27 cellular contexts compared by ENCODE assay signal in the genomic region with DNA sequence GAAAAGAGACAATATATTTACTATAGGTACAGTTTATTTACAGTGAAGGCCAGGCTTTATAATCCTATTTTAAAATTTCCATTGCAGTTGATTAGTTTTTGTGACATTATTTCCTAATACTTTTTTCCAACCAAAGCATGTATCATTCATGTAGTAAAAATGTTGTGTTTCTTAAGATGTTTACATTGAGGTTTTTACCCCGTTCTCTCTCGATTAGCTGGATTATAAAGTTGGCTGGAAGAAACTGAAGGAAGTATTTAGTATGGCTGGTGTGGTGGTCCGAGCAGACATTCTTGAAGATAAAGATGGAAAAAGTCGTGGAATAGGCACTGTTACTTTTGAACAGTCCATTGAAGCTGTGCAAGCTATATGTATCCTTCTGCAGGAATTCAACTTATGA. TPM values are rescaled to one million over a fixed set of nuclear protein-coding genes. Genes with fewer than 3 reads are reported as not detected.
A peak's percentile ranks its signal among the peaks of the same experiment; 100 is the strongest.
DNase-seq lines count a peak whose midpoint lies in the region; ATAC-seq, FAIRE-seq and TF ChIP-seq lines count a peak whose summit lies in the region.
"Had no signal": no experiment of that assay in that cellular context is flagged by ENCODE, and none has a peak within 500 bp of the region (broad histone marks: within the 10 kb centered on the region; RNA-seq: fewer than 3 reads in every experiment).

No MANE protein-coding gene starts in this region.

- H3K4me3 ChIP-seq in SK-N-MC (no peak overlapping the region), H7 (ENCODE audit: insufficient read depth, low read depth, low read length) (no peak overlapping the region)

- FAIRE-seq in RCC 7860 (lab: Jason Lieb, UNC) = no peak
- FAIRE-seq: GM19239 had no signal

- H3K36me3 Mint-ChIP-seq in activated T-cell treated with anti-CD3 and anti-CD28 coated beads, Interleukin-2, amount 50 U/mL, for 24 hours (ENCODE audit: low read depth) = peaks cover 99% of the 10 kb centered on the region
- peaks cover 61% of the 10 kb centered on the region for H3K36me3 Mint-ChIP-seq in activated T-cell treated with anti-CD3 and anti-CD28 coated beads, Interleukin-2, amount 50 U/mL, for 4 hours (ENCODE audit: insufficient read depth)
- H3K36me3 Mint-ChIP-seq in endothelial cell (ENCODE audit: low read depth, unreplicated experiment) = peaks cover 62% of the 10 kb centered on the region

- no peak for ATAC-seq in activated T-cell treated with anti-CD3 and anti-CD28 coated beads, Interleukin-2, amount 50 U/mL, for 4 hours
- no peak for ATAC-seq in HG03025 (IDR thresholded peaks at IDR 0.05; ENCODE audit: low FRiP score, unreplicated experiment)

- H3K9me3 Mint-ChIP-seq in activated T-cell treated with anti-CD3 and anti-CD28 coated beads, Interleukin-2, amount 50 U/mL, for 24 hours = no peaks in the 10 kb centered on the region
- H3K9me3 Mint-ChIP-seq in activated T-cell treated with anti-CD3 and anti-CD28 coated beads, Interleukin-2, amount 50 U/mL, for 4 hours = no peaks in the 10 kb centered on the region
- H3K9me3 Mint-ChIP-seq in endothelial cell (ENCODE audit: unreplicated experiment) = no peaks in the 10 kb centered on the region
- H3K9me3 Mint-ChIP-seq: CD4-positive, alpha-beta memory T cell; IgD-negative memory B cell had no signal

- H3K36me3 ChIP-seq in SK-N-MC (ENCODE audit: insufficient read depth, low read length) = peaks cover 99% of the 10 kb centered on the region
- peaks cover 64% of the 10 kb centered on the region for H3K36me3 ChIP-seq in H7 (replicated peaks; ENCODE audit: control insufficient read depth, insufficient read depth, low read length)

- no peaks in the 10 kb centered on the region for H3K27me3 Mint-ChIP-seq in activated T-cell treated with anti-CD3 and anti-CD28 coated beads, Interleukin-2, amount 50 U/mL, for 24 hours
- H3K27me3 Mint-ChIP-seq in activated T-cell treated with anti-CD3 and anti-CD28 coated beads, Interleukin-2, amount 50 U/mL, for 4 hours (ENCODE audit: low read depth) = no peaks in the 10 kb centered on the region
- H3K27me3 Mint-ChIP-seq in endothelial cell (ENCODE audit: unreplicated experiment) = peaks cover 2% of the 10 kb centered on the region
- H3K27me3 Mint-ChIP-seq: CD4-positive, alpha-beta memory T cell; IgD-negative memory B cell had no signal

- no peak overlapping the region for H3K4me3 Mint-ChIP-seq in activated T-cell treated with anti-CD3 and anti-CD28 coated beads, Interleukin-2, amount 50 U/mL, for 24 hours
- H3K4me3 Mint-ChIP-seq in activated T-cell treated with anti-CD3 and anti-CD28 coated beads, Interleukin-2, amount 50 U/mL, for 4 hours = no peak overlapping the region
- peak overlapping the region; percentile 29 for H3K4me3 Mint-ChIP-seq in endothelial cell (ENCODE audit: unreplicated experiment)
- H3K4me3 Mint-ChIP-seq: CD4-positive, alpha-beta memory T cell; IgD-negative memory B cell had no signal

- DNase-seq in activated T-cell treated with anti-CD3 and anti-CD28 coated beads, Interleukin-2, amount 50 U/mL, for 24 hours = no peak
- no peak for DNase-seq in activated T-cell treated with anti-CD3 and anti-CD28 coated beads, Interleukin-2, amount 50 U/mL, for 4 hours
- DNase-seq in SK-N-MC (ENCODE audit: low read depth, low spot score) (no peak), endothelial cell (ENCODE audit: low spot score) (no peak), non-pigmented ciliary epithelial cell (ENCODE audit: low read depth) (peak; percentile 41), H7 (no peak), RCC 7860 (ENCODE audit: low spot score) (no peak)
- DNase-seq: 8988T; CD4-positive, alpha-beta memory T cell; DMS153; GF-D8; GOT3; Karpas-422; NCI-H1092; NCI-H146; NCI-H2029 treated with DMSO at 0.1 percent for 48 hours; NCI-H510A; NCI-H748 treated with DMSO at 0.1 percent for 48 hours; Right ventricle myocardium superior; SK-N-SH had no signal

- no peak for TF ChIP-seq CTCF in endothelial cell (IDR thresholded peaks at IDR 0.05; ENCODE audit: unreplicated experiment)

- no peak overlapping the region for H3K9ac ChIP-seq in SK-N-MC (ENCODE audit: insufficient read length)
- H3K9ac ChIP-seq: SK-N-SH had no signal

- peak overlapping the region; percentile 9 for H3K27ac Mint-ChIP-seq in activated T-cell treated with anti-CD3 and anti-CD28 coated beads, Interleukin-2, amount 50 U/mL, for 24 hours
- H3K27ac Mint-ChIP-seq in endothelial cell (ENCODE audit: unreplicated experiment) = peak overlapping the region; percentile 21

- peaks cover 23% of the 10 kb centered on the region for H3K4me1 Mint-ChIP-seq in activated T-cell treated with anti-CD3 and anti-CD28 coated beads, Interleukin-2, amount 50 U/mL, for 24 hours (ENCODE audit: low read depth)
- peaks cover 24% of the 10 kb centered on the region for H3K4me1 Mint-ChIP-seq in activated T-cell treated with anti-CD3 and anti-CD28 coated beads, Interleukin-2, amount 50 U/mL, for 4 hours (ENCODE audit: low read depth)
- peaks cover 27% of the 10 kb centered on the region for H3K4me1 Mint-ChIP-seq in endothelial cell (ENCODE audit: unreplicated experiment)

- no peaks in the 10 kb centered on the region for H3K27me3 ChIP-seq in H7 (ENCODE audit: control insufficient read depth, insufficient read depth, low read length)

- H3K9me3 ChIP-seq in SK-N-MC (ENCODE audit: low read depth, low read length) = no peaks in the 10 kb centered on the region
- H3K9me3 ChIP-seq: SK-N-SH had no signal

- H3K27ac ChIP-seq in SK-N-MC = peak overlapping the region; percentile 82
- H3K27ac ChIP-seq: HL-60 had no signal

RNA-seq across cellular contexts. Expression of gene HNRNPM, which starts 21.2 kb away (rescaled TPM):
- total RNA-seq in activated T-cell treated with anti-CD3 and anti-CD28 coated beads, Interleukin-2, amount 50 U/mL, for 4 hours = 100 to 1,000 TPM; 448 to 486 (median 453) TPM
- 223 TPM for total RNA-seq in endothelial cell (ENCODE audit: unreplicated experiment)
- total RNA-seq in H7 (2014; rRNA removed; shearing (Covaris generic)) = 114 and 155 TPM in 2 replicates

RNA-seq across cellular contexts. Expression of gene PRAM1, which starts 36.4 kb away (rescaled TPM):
- total RNA-seq in activated T-cell treated with anti-CD3 and anti-CD28 coated beads, Interleukin-2, amount 50 U/mL, for 4 hours = under 1 TPM in 1 of 3 donors, not detected in 2; 0.13 TPM
- total RNA-seq in endothelial cell (ENCODE audit: unreplicated experiment) = not detected
- total RNA-seq in H7 (2014; rRNA removed; shearing (Covaris generic)) = 0.07 TPM in 2 replicates
- total RNA-seq: Daoy, HT1080, MCF 10A had no signal

RNA-seq across cellular contexts. Expression of gene ZNF414, which starts 47.9 kb away (rescaled TPM):
- total RNA-seq in activated T-cell treated with anti-CD3 and anti-CD28 coated beads, Interleukin-2, amount 50 U/mL, for 4 hours = 10 to 100 TPM; 27.8 to 31.2 (median 29.4) TPM
- total RNA-seq in endothelial cell (ENCODE audit: unreplicated experiment) = 22.9 TPM
- total RNA-seq in H7 (2014; rRNA removed; shearing (Covaris generic)) = 7.6 and 13.1 TPM in 2 replicates

RNA-seq across cellular contexts. Expression of gene MARCHF2, which starts 52.9 kb away (rescaled TPM):
- total RNA-seq in activated T-cell treated with anti-CD3 and anti-CD28 coated beads, Interleukin-2, amount 50 U/mL, for 4 hours = 1 to 10 TPM; 6.4 to 9.5 (median 6.7) TPM
- total RNA-seq in endothelial cell (ENCODE audit: unreplicated experiment) = 58.2 TPM
- 44.4 and 47.8 TPM in 2 replicates for total RNA-seq in H7 (2014; rRNA removed; shearing (Covaris generic))
